ENCODE assay signal across 14 cellular contexts in genomic region chr1:99749948-99750347, GRCh38. TPM values are rescaled to one million over a fixed set of nuclear protein-coding genes. Genes with fewer than 3 reads are reported as not detected.
A peak's percentile ranks its signal among the peaks of the same experiment; 100 is the strongest.
DNase-seq lines count a peak whose midpoint lies in the region; ATAC-seq, FAIRE-seq and TF ChIP-seq lines count a peak whose summit lies in the region.
"Had no signal": no experiment of that assay in that cellular context is flagged by ENCODE, and none has a peak within 500 bp of the region (broad histone marks: within the 10 kb centered on the region; RNA-seq: fewer than 3 reads in every experiment).

No MANE protein-coding gene starts in this region.

- ATAC-seq in GM18868 (IDR thresholded peaks at IDR 0.05; ENCODE audit: unreplicated experiment) (peak; percentile 91), GM21423 (IDR thresholded peaks at IDR 0.05; ENCODE audit: unreplicated experiment) (peak; percentile 85), HG03066 (IDR thresholded peaks at IDR 0.05; ENCODE audit: low read depth, unreplicated experiment) (peak; percentile 67), psoas muscle (no peak)
- peak; percentile 90 for ATAC-seq in activated naive CD8-positive, alpha-beta T cell treated with anti-CD3 and anti-CD28 coated beads, Interleukin-2, amount 50 U/mL, for 24 hours
- ATAC-seq: foreskin keratinocyte had no signal

- H3K36me3 ChIP-seq in psoas muscle (ENCODE audit: insufficient read depth in 1 of 2, low read depth in 1 of 2), result peaks cover 0 to 10% of the 10 kb centered on the region in 2 donors

- peaks cover 23% of the 10 kb centered on the region for H3K4me1 Mint-ChIP-seq in activated naive CD8-positive, alpha-beta T cell treated with anti-CD3 and anti-CD28 coated beads, Interleukin-2, amount 50 U/mL, for 24 hours
- no peaks in the 10 kb centered on the region for H3K4me1 Mint-ChIP-seq in glutamatergic neuron (ENCODE audit: low read depth, unreplicated experiment)

- peaks cover 6% of the 10 kb centered on the region for H3K4me1 ChIP-seq in psoas muscle

- peaks cover 4% of the 10 kb centered on the region for H3K9me3 Mint-ChIP-seq in activated naive CD8-positive, alpha-beta T cell treated with anti-CD3 and anti-CD28 coated beads, Interleukin-2, amount 50 U/mL, for 24 hours
- H3K9me3 Mint-ChIP-seq in glutamatergic neuron (ENCODE audit: unreplicated experiment), result no peaks in the 10 kb centered on the region

- no peak for DNase-seq in activated naive CD8-positive, alpha-beta T cell treated with anti-CD3 and anti-CD28 coated beads, Interleukin-2, amount 50 U/mL, for 24 hours
- DNase-seq in urothelium cell line (ENCODE audit: low spot score) (no peak), psoas muscle (no peak), glutamatergic neuron (no peak), globus pallidus (ENCODE audit: low spot score) (no peak)
- DNase-seq: activated T-cell treated with anti-CD3 and anti-CD28 coated beads for 4 hours, COR-L47, foreskin keratinocyte, NCI-H524 treated with DMSO at 0.1 percent for 48 hours, SW 1271 had no signal

- no peak for FAIRE-seq in urothelium cell line (lab: Jason Lieb, UNC)

- no peak overlapping the region for H3K27ac Mint-ChIP-seq in activated naive CD8-positive, alpha-beta T cell treated with anti-CD3 and anti-CD28 coated beads, Interleukin-2, amount 50 U/mL, for 24 hours
- no peak overlapping the region for H3K27ac Mint-ChIP-seq in glutamatergic neuron (ENCODE audit: unreplicated experiment)

- TF ChIP-seq CTCF in psoas muscle (IDR thresholded peaks at IDR 0.05) (no peak), glutamatergic neuron (IDR thresholded peaks at IDR 0.05; ENCODE audit: partially characterized antibody, unreplicated experiment) (no peak)

- H3K4me3 Mint-ChIP-seq in activated naive CD8-positive, alpha-beta T cell treated with anti-CD3 and anti-CD28 coated beads, Interleukin-2, amount 50 U/mL, for 24 hours, result no peak overlapping the region
- no peak overlapping the region for H3K4me3 Mint-ChIP-seq in glutamatergic neuron (ENCODE audit: unreplicated experiment)

- 60 to 94% (median 64%) methylated on average over 2 of the region's 2 CpGs for WGBS in psoas muscle, 3 donors

- H3K27me3 Mint-ChIP-seq in activated naive CD8-positive, alpha-beta T cell treated with anti-CD3 and anti-CD28 coated beads, Interleukin-2, amount 50 U/mL, for 24 hours, result no peaks in the 10 kb centered on the region
- H3K27me3 Mint-ChIP-seq in glutamatergic neuron (ENCODE audit: unreplicated experiment), result no peaks in the 10 kb centered on the region

- no peak overlapping the region for H3K27ac ChIP-seq in psoas muscle
- H3K27ac ChIP-seq: foreskin keratinocyte had no signal

- intact Hi-C loops in psoas muscle (cut with DNase I), result no loop called here

- no peaks in the 10 kb centered on the region for H3K9me3 ChIP-seq in psoas muscle

- H3K4me3 ChIP-seq in psoas muscle, result no peak overlapping the region
- H3K4me3 ChIP-seq: lung had no signal

- H3K27me3 ChIP-seq in psoas muscle (ENCODE audit: insufficient read depth in 3 of 3, low read length in 2 of 3), result no peaks in the 10 kb centered on the region
- H3K27me3 ChIP-seq: foreskin keratinocyte had no signal

- H3K36me3 Mint-ChIP-seq in activated naive CD8-positive, alpha-beta T cell treated with anti-CD3 and anti-CD28 coated beads, Interleukin-2, amount 50 U/mL, for 24 hours (ENCODE audit: low read depth), result peaks cover 2% of the 10 kb centered on the region
- H3K36me3 Mint-ChIP-seq in glutamatergic neuron (ENCODE audit: unreplicated experiment), result no peaks in the 10 kb centered on the region

RNA-seq across cellular contexts. Expression of gene FRRS1, which starts 16.5 kb away (rescaled TPM):
- total RNA-seq in psoas muscle (1 to 10 TPM; 2.4 to 4.1 (median 3.2) TPM), glutamatergic neuron (ENCODE audit: unreplicated experiment) (1.3 TPM)
- 1 to 10 TPM in 2 of 3 donors, under 1 TPM in 1; 0.34 to 3.1 (median 2.5) TPM for polyA plus RNA-seq in psoas muscle

Comparison
In these comparisons a context has a peak if more than half of its experiments do, and no peak if none do; other contexts are left out.
1. ATAC-seq: peak in GM18868 (single experiment), GM21423 (single experiment), HG03066 (single experiment) and activated naive CD8-positive, alpha-beta T cell treated with anti-CD3 and anti-CD28 coated beads, Interleukin-2, amount 50 U/mL, for 24 hours (single experiment); none in psoas muscle (0 of 4).